ENCODE assay signal across 9 cellular contexts in the genomic region with DNA sequence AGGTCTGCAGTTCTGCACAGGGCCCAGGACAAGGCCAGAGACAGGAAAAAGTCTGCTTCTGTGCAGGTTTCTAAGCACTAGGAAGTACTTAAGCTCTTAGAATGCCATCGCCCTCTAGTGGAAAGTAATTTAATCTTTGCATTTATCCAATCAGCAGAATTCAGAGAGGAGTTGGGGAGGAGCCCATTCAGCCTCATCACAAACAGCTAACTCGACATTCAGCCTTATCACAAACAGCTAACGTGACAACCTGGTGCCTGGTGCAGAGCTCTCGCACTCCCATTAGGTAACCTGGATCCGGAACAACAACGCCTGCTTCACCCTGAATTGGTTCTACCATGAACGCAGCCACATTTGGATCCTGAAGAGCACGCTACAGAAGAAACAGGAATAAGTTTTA. TPM values are rescaled to one million over a fixed set of nuclear protein-coding genes. Genes with fewer than 3 reads are reported as not detected.
DNase-seq lines count a peak whose midpoint lies in the region; ATAC-seq and TF ChIP-seq lines count a peak whose summit lies in the region.
"Had no signal": no experiment of that assay in that cellular context is flagged by ENCODE, and none has a peak within 500 bp of the region (broad histone marks: within the 10 kb centered on the region; RNA-seq: fewer than 3 reads in every experiment).

No MANE protein-coding gene starts in this region.

- H3K9me3 ChIP-seq in NT2/D1 (ENCODE audit: insufficient read depth, low read length): no peaks in the 10 kb centered on the region
- no peaks in the 10 kb centered on the region for H3K9me3 ChIP-seq in gastrocnemius medialis
- H3K9me3 ChIP-seq: BLaER1 treated with 17β-estradiol and CSF1 and Interleukin-3, amounts not matched to agents 10 nM and 100 nM had no signal

- in situ Hi-C loops in gastrocnemius medialis (cut with MboI; ENCODE audit: low sequenced_read_pairs in 4 of 4): no loop called here

- DNase-seq in NCI-H1417 (lab: John Stamatoyannopoulos, UW) (peak; percentile 19 to 79 (median 72)), NCI-H1417 treated with DMSO at 0.1 percent for 48 hours (lab: John Stamatoyannopoulos, UW) (no peak), NT2/D1 (ENCODE audit: low read depth, low spot score) (peak; percentile 69), amniotic epithelial cell (ENCODE audit: low read depth) (peak; percentile 95), hepatic stellate cell (ENCODE audit: low spot score) (peak; percentile 67), gastrocnemius medialis (no peak)
- peak; percentile 93 for DNase-seq in Jurkat, Clone E6-1 (ENCODE audit: low read depth, low spot score)

- peak; percentile 84 for ATAC-seq in GM21717 (IDR thresholded peaks at IDR 0.05; ENCODE audit: unreplicated experiment)
- peak; percentile 54 to 86 for ATAC-seq in gastrocnemius medialis

- H3K9ac ChIP-seq in NT2/D1 (ENCODE audit: insufficient read length, low read depth): no peak overlapping the region

- intact Hi-C loops in gastrocnemius medialis (cut with DNase I; ENCODE audit: low total_unique reads): no loop called here

- peak in 4 of 5 experiments; percentile 31 to 56 (median 45) for TF ChIP-seq CTCF in gastrocnemius medialis (IDR thresholded peaks at IDR 0.05 in 4 of 5, conservative IDR thresholded peaks at IDR 0.05 in 1 of 5)

- TF ChIP-seq POLR2A in gastrocnemius medialis (IDR thresholded peaks at IDR 0.05): no peak

- H3K27ac ChIP-seq in gastrocnemius medialis: no peak overlapping the region
- H3K27ac ChIP-seq: BLaER1 treated with 17β-estradiol and CSF1 and Interleukin-3, amounts not matched to agents 10 nM and 100 nM had no signal

- H3K4me3 ChIP-seq in Jurkat, Clone E6-1 (ENCODE audit: low read length): no peak overlapping the region
- H3K4me3 ChIP-seq in NT2/D1 (ENCODE audit: insufficient read length, low read depth) (no peak overlapping the region), gastrocnemius medialis (no peak overlapping the region)
- H3K4me3 ChIP-seq: BLaER1 treated with 17β-estradiol and CSF1 and Interleukin-3, amounts not matched to agents 10 nM and 100 nM had no signal

- H3K36me3 ChIP-seq in NT2/D1 (ENCODE audit: insufficient read depth, insufficient read length, low read length): peaks cover 86% of the 10 kb centered on the region
- H3K36me3 ChIP-seq in gastrocnemius medialis: peaks cover 6 to 83% of the 10 kb centered on the region in 2 donors

- no peaks in the 10 kb centered on the region for H3K27me3 ChIP-seq in NT2/D1 (ENCODE audit: insufficient read depth, insufficient read length)
- no peaks in the 10 kb centered on the region for H3K27me3 ChIP-seq in gastrocnemius medialis
- H3K27me3 ChIP-seq: BLaER1 treated with 17β-estradiol and CSF1 and Interleukin-3, amounts not matched to agents 10 nM and 100 nM had no signal

- H3K4me1 ChIP-seq in NT2/D1 (ENCODE audit: insufficient read depth, insufficient read length) (no peaks in the 10 kb centered on the region), gastrocnemius medialis (no peaks in the 10 kb centered on the region)

RNA-seq across cellular contexts. Expression of gene OAT, which starts 15.2 kb away (rescaled TPM):
- 44.8 TPM for polyA plus RNA-seq in Jurkat, Clone E6-1 (2012; ENCODE audit: insufficient read depth, insufficient read length)
- 10 to 100 TPM; 20.1 to 97.2 (median 42.6) TPM for total RNA-seq in gastrocnemius medialis

RNA-seq across cellular contexts. Expression of gene NKX1-2, which starts 46.3 kb away (rescaled TPM):
- not detected for polyA plus RNA-seq in Jurkat, Clone E6-1 (2012; ENCODE audit: insufficient read depth, insufficient read length)
- total RNA-seq in gastrocnemius medialis: not detected

RNA-seq across cellular contexts. Expression of gene LHPP, which starts 58.1 kb away (rescaled TPM):
- polyA plus RNA-seq in Jurkat, Clone E6-1 (2012; ENCODE audit: insufficient read depth, insufficient read length): 29.3 TPM
- total RNA-seq in gastrocnemius medialis: 10 to 100 TPM in 3 of 4 donors, 1 to 10 TPM in 1; 4.9 to 16.0 (median 12.2) TPM

Comparison
In these comparisons a context has a peak if more than half of its experiments do, and no peak if none do; other contexts are left out.
1. DNase-seq: peak in NCI-H1417 (3 of 3), Jurkat, Clone E6-1 (single experiment), NT2/D1 (single experiment), amniotic epithelial cell (single experiment) and hepatic stellate cell (single experiment); none in NCI-H1417 treated with DMSO at 0.1 percent for 48 hours (single experiment) and gastrocnemius medialis (0 of 2).